ENCODE assay signal across 8 cellular contexts in genomic region chr3:125971997-125972944, GRCh38. TPM values are rescaled to one million over a fixed set of nuclear protein-coding genes. Genes with fewer than 3 reads are reported as not detected.
DNase-seq lines count a peak whose midpoint lies in the region; ATAC-seq and TF ChIP-seq lines count a peak whose summit lies in the region.
"Not testable (repeated sequence)": the region's sequence is repeated elsewhere in the genome, so short reads cannot be mapped to it uniquely, and the experiment has no call there.

No MANE protein-coding gene starts in this region.

- H3K27me3 Mint-ChIP-seq in IgD-negative memory B cell = peaks cover 14% of the 10 kb centered on the region

- H3K27ac Mint-ChIP-seq in IgD-negative memory B cell = not testable (repeated sequence)

- ATAC-seq in GM18502 (IDR thresholded peaks at IDR 0.05; ENCODE audit: poor library complexity, unreplicated experiment) = peak; percentile 72

- H3K36me3 Mint-ChIP-seq in IgD-negative memory B cell = not testable (repeated sequence)

- not testable (repeated sequence) for H3K9me3 Mint-ChIP-seq in IgD-negative memory B cell

- POLR2A ChIA-PET in AG04449 (lab: Yijun Ruan, JAX) = not testable (repeated sequence)

- peak overlapping the region in 3 of 4 donors; percentile 39 to 77 (median 57) for H3K4me3 Mint-ChIP-seq in IgD-negative memory B cell

- H3K4me1 Mint-ChIP-seq in IgD-negative memory B cell = not testable (repeated sequence)

- CTCF ChIA-PET in AG04449 (lab: Yijun Ruan, JAX) = interaction anchor here (0.8 to 1.5 kb wide), 9 partner anchors 11 to 160 kb away, joined by 3 to 4 read pairs (median 3); no protein-coding TSS in a partner anchor

- TF ChIP-seq CTCF in AG04449 (IDR thresholded peaks at IDR 0.05; ENCODE audit: insufficient read depth, low read length, missing control alignments) = peak; percentile 42
- TF ChIP-seq CTCF in retinal pigment epithelial cell (conservative IDR thresholded peaks at IDR 0.05; ENCODE audit: low read depth, low read length) = peak; percentile 63

- not testable (repeated sequence) for DNase-seq in AG04449 (ENCODE audit: low read depth, low spot score); retinal pigment epithelial cell (ENCODE audit: low read depth)
- DNase-seq in NOMO-1 (lab: John Stamatoyannopoulos, UW; ENCODE audit: unreplicated experiment in 2 of 2) (peak; percentile 0 to 18), activated T-cell treated with anti-CD3 and anti-CD28 coated beads for 4 hours (peak; percentile 5), kidney glomerular epithelial cell (lab: John Stamatoyannopoulos, UW) (peak; percentile 22)
- DNase-seq in effector CD8-positive, alpha-beta T cell (lab: John Stamatoyannopoulos, UW) = peak; percentile 4

- H3K4me3 ChIP-seq in AG04449 (ENCODE audit: low read depth, low read length) = peak overlapping the region; percentile 44
- peak overlapping the region; percentile 37 for H3K4me3 ChIP-seq in retinal pigment epithelial cell (ENCODE audit: low read length)

RNA-seq across cellular contexts. Expression of gene ROPN1B, which starts 3.3 kb away (rescaled TPM):
- not detected for polyA plus RNA-seq in IgD-negative memory B cell
